ENCODE assay signal across 9 cellular contexts in genomic region chr2:69306897-69307695, GRCh38.
DNase-seq lines count a peak whose midpoint lies in the region; ATAC-seq, FAIRE-seq and TF ChIP-seq lines count a peak whose summit lies in the region.
"Had no signal": no experiment of that assay in that cellular context is flagged by ENCODE, and none has a peak within 500 bp of the region (broad histone marks: within the 10 kb centered on the region; RNA-seq: fewer than 3 reads in every experiment).

No MANE protein-coding gene starts in this region.

- H3K36me3 Mint-ChIP-seq in activated T-helper 17 cell treated with anti-CD3 and anti-CD28 coated beads, Interleukin-2, amount 50 U/mL, for 72 hours (ENCODE audit: low read depth), result no peaks in the 10 kb centered on the region
- peaks cover 0 to 4% (median 4%) of the 10 kb centered on the region in 3 donors for H3K36me3 Mint-ChIP-seq in naive thymus-derived CD8-positive, alpha-beta T cell
- H3K36me3 Mint-ChIP-seq in stimulated activated effector memory CD8-positive, alpha-beta T cell treated with anti-CD3 and anti-CD28 coated beads, Interleukin-12 subunit alpha, Interleukin-12 subunit beta, amount 100 ng/mL, for 72 hours, result peaks cover 4% of the 10 kb centered on the region

- H3K27me3 Mint-ChIP-seq in activated T-helper 17 cell treated with anti-CD3 and anti-CD28 coated beads, Interleukin-2, amount 50 U/mL, for 72 hours, result peaks cover 13% of the 10 kb centered on the region
- peaks cover 11 to 28% (median 17%) of the 10 kb centered on the region in 5 donors for H3K27me3 Mint-ChIP-seq in naive thymus-derived CD8-positive, alpha-beta T cell

- peak; percentile 72 for DNase-seq in COR-L47 (lab: John Stamatoyannopoulos, UW)
- DNase-seq in HuH-7 (ENCODE audit: low spot score), result peak; percentile 89
- peak; percentile 57 for DNase-seq in RCC 7860 (ENCODE audit: low spot score)
- DNase-seq in fibroblast of the aortic adventitia (ENCODE audit: low read depth), result peak; percentile 82
- DNase-seq in naive thymus-derived CD8-positive, alpha-beta T cell, result peak; percentile 47 to 81 (median 63)
- peak; percentile 65 to 85 for DNase-seq in stimulated activated effector memory CD8-positive, alpha-beta T cell treated with anti-CD3 and anti-CD28 coated beads, Interleukin-12 subunit alpha, Interleukin-12 subunit beta, amount 100 ng/mL, for 72 hours (ENCODE audit: low spot score in 2 of 2)

- H3K4me1 Mint-ChIP-seq in activated T-helper 17 cell treated with anti-CD3 and anti-CD28 coated beads, Interleukin-2, amount 50 U/mL, for 72 hours, result no peaks in the 10 kb centered on the region
- peaks cover 5 to 26% (median 19%) of the 10 kb centered on the region in 4 donors for H3K4me1 Mint-ChIP-seq in naive thymus-derived CD8-positive, alpha-beta T cell
- peaks cover 32% of the 10 kb centered on the region for H3K4me1 Mint-ChIP-seq in stimulated activated effector memory CD8-positive, alpha-beta T cell treated with anti-CD3 and anti-CD28 coated beads, Interleukin-12 subunit alpha, Interleukin-12 subunit beta, amount 100 ng/mL, for 72 hours

- POLR2A ChIA-PET in naive thymus-derived CD8-positive, alpha-beta T cell (lab: Charles Lee), result no interaction called here

- peak overlapping the region; percentile 66 for H3K4me3 ChIP-seq in fibroblast of the aortic adventitia (ENCODE audit: low read depth, low read length)

- H3K9me3 Mint-ChIP-seq in activated T-helper 17 cell treated with anti-CD3 and anti-CD28 coated beads, Interleukin-2, amount 50 U/mL, for 72 hours, result no peaks in the 10 kb centered on the region
- peaks cover 0 to 8% (median 3%) of the 10 kb centered on the region in 9 donors for H3K9me3 Mint-ChIP-seq in naive thymus-derived CD8-positive, alpha-beta T cell
- peaks cover 5% of the 10 kb centered on the region for H3K9me3 Mint-ChIP-seq in stimulated activated effector memory CD8-positive, alpha-beta T cell treated with anti-CD3 and anti-CD28 coated beads, Interleukin-12 subunit alpha, Interleukin-12 subunit beta, amount 100 ng/mL, for 72 hours

- H3K4me3 Mint-ChIP-seq in activated T-helper 17 cell treated with anti-CD3 and anti-CD28 coated beads, Interleukin-2, amount 50 U/mL, for 72 hours, result peak overlapping the region; percentile 40
- H3K4me3 Mint-ChIP-seq in naive thymus-derived CD8-positive, alpha-beta T cell, result peak overlapping the region; percentile 72 to 89 (median 81)
- H3K4me3 Mint-ChIP-seq in stimulated activated effector memory CD8-positive, alpha-beta T cell treated with anti-CD3 and anti-CD28 coated beads, Interleukin-12 subunit alpha, Interleukin-12 subunit beta, amount 100 ng/mL, for 72 hours, result peak overlapping the region; percentile 63

- FAIRE-seq in RCC 7860 (lab: Jason Lieb, UNC), result no peak
- FAIRE-seq: islet of Langerhans had no signal

- peak; percentile 92 for TF ChIP-seq CTCF in fibroblast of the aortic adventitia (IDR thresholded peaks at IDR 0.05; ENCODE audit: insufficient read depth, low read length)

- no peak overlapping the region for H3K27ac Mint-ChIP-seq in activated T-helper 17 cell treated with anti-CD3 and anti-CD28 coated beads, Interleukin-2, amount 50 U/mL, for 72 hours
- H3K27ac Mint-ChIP-seq in naive thymus-derived CD8-positive, alpha-beta T cell, result peak overlapping the region in 4 of 10 donors; percentile 27 to 53 (median 38)
- H3K27ac Mint-ChIP-seq in stimulated activated effector memory CD8-positive, alpha-beta T cell treated with anti-CD3 and anti-CD28 coated beads, Interleukin-12 subunit alpha, Interleukin-12 subunit beta, amount 100 ng/mL, for 72 hours, result no peak overlapping the region

- peak; percentile 88 for ATAC-seq in GM21515 (IDR thresholded peaks at IDR 0.05; ENCODE audit: unreplicated experiment)
- peak; percentile 82 for ATAC-seq in activated T-helper 17 cell treated with anti-CD3 and anti-CD28 coated beads, Interleukin-2, amount 50 U/mL, for 72 hours (replicated peaks)
- ATAC-seq in naive thymus-derived CD8-positive, alpha-beta T cell, result peak; percentile 90 to 94
- ATAC-seq in stimulated activated effector memory CD8-positive, alpha-beta T cell treated with anti-CD3 and anti-CD28 coated beads, Interleukin-12 subunit alpha, Interleukin-12 subunit beta, amount 100 ng/mL, for 72 hours, result peak; percentile 92

Comparison
In these comparisons a context has a peak if more than half of its experiments do, and no peak if none do; other contexts are left out.
1. Peak in every context shown above with its lines: DNase-seq, ATAC-seq and H3K4me3 ChIP-seq.